ENCODE assay signal across 9 cellular contexts in the genomic region with DNA sequence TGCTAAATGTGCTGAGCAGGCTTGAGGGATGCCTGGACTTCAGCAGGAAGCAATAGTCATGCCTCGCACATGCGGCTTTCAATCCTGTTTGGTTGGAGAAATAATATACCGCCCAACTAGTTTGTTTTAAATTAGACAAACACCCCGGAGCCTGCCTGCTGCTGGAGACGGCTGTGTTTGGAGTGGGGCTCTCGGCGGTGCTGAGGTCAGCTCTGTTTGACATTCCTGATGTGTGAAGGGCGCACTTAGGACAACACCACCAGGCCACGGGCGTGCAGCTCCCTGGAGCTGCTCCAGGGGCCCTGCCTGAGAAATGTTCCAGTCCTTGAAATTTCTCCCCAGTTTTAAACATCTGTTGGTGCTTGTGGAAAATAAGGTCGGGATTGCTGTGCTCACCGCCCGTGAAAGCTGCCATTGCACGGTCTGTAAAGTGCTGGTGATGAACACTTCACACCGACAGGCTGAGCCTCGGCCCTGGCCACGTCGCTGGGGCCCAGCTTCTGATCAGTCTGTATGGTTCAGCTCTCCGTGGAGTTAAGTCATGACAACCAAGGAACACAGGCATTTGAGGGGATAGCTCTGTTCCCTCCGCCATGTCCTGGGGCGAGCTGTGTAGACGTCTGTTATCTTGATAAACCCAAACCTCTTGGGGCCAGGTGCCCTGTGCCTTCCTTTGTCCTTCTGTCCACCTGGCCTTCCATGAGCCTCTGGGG.
DNase-seq lines count a peak whose midpoint lies in the region; ATAC-seq and TF ChIP-seq lines count a peak whose summit lies in the region.
"Had no signal": no experiment of that assay in that cellular context is flagged by ENCODE, and none has a peak within 500 bp of the region (broad histone marks: within the 10 kb centered on the region; RNA-seq: fewer than 3 reads in every experiment).

No MANE protein-coding gene starts in this region.

- ATAC-seq in Right ventricle myocardium inferior (peak; percentile 77), GM18502 (IDR thresholded peaks at IDR 0.05; ENCODE audit: poor library complexity, unreplicated experiment) (no peak), GM21360 (IDR thresholded peaks at IDR 0.05; ENCODE audit: unreplicated experiment) (no peak)
- ATAC-seq: naive thymus-derived CD4-positive, alpha-beta T cell had no signal

- H3K4me3 ChIP-seq in SJSA1 (no peak overlapping the region), prostate gland (no peak overlapping the region)

- DNase-seq in COLO668 (lab: John Stamatoyannopoulos, UW; ENCODE audit: unreplicated experiment) = peak; percentile 7
- DNase-seq in SJSA1 (ENCODE audit: low read depth in 1 of 2, low spot score in 2 of 2) = peak; percentile 95
- peak; percentile 55 for DNase-seq in Right ventricle myocardium inferior (ENCODE audit: missing footprints)
- DNase-seq in prostate gland (ENCODE audit: low spot score) = peak; percentile 2
- DNase-seq in NCI-H526 treated with DMSO at 0.1 percent for 48 hours (lab: John Stamatoyannopoulos, UW) = no peak
- DNase-seq in NCI-H2227 treated with DMSO at 0.1 percent for 48 hours (lab: John Stamatoyannopoulos, UW) = no peak

- no peaks in the 10 kb centered on the region for H3K27me3 ChIP-seq in SJSA1 (replicated peaks)
- H3K27me3 ChIP-seq in prostate gland (replicated peaks; ENCODE audit: insufficient read depth) = no peaks in the 10 kb centered on the region

- no peak for TF ChIP-seq CTCF in prostate gland (IDR thresholded peaks at IDR 0.05)

- no peaks in the 10 kb centered on the region for H3K36me3 ChIP-seq in SJSA1
- H3K36me3 ChIP-seq in prostate gland = no peaks in the 10 kb centered on the region

- H3K4me1 ChIP-seq in SJSA1 (replicated peaks) (peaks cover 47% of the 10 kb centered on the region), prostate gland (replicated peaks) (no peaks in the 10 kb centered on the region)

- H3K9me3 ChIP-seq in SJSA1 (replicated peaks) = peaks cover 12% of the 10 kb centered on the region
- H3K9me3 ChIP-seq in prostate gland = no peaks in the 10 kb centered on the region

- intact Hi-C loops in Right ventricle myocardium inferior (cut with DNase I) = no loop called here
- intact Hi-C loops in prostate gland (cut with DNase I) = no loop called here

- 71% methylated on average over 22 of the region's 22 CpGs for WGBS in prostate gland

- H3K27ac ChIP-seq in SJSA1 (peak overlapping the region; percentile 88), prostate gland (no peak overlapping the region)

- TF ChIP-seq POLR2A in prostate gland (IDR thresholded peaks at IDR 0.05) = no peak

Comparison
In these comparisons a context has a peak if more than half of its experiments do, and no peak if none do; other contexts are left out.
1. DNase-seq: peak in COLO668 (single experiment), SJSA1 (2 of 2), Right ventricle myocardium inferior (single experiment) and prostate gland (single experiment); none in NCI-H526 treated with DMSO at 0.1 percent for 48 hours (single experiment) and NCI-H2227 treated with DMSO at 0.1 percent for 48 hours (single experiment).